ENCODE assay signal across 8 cellular contexts in genomic region chr5:88826959-88827585, GRCh38. TPM values are rescaled to one million over a fixed set of nuclear protein-coding genes. Genes with fewer than 3 reads are reported as not detected.
DNase-seq lines count a peak whose midpoint lies in the region; ATAC-seq and TF ChIP-seq lines count a peak whose summit lies in the region.

No MANE protein-coding gene starts in this region.

- H3K4me1 ChIP-seq in mammary epithelial cell (ENCODE audit: insufficient read depth, low read length) = no peaks in the 10 kb centered on the region
- peaks cover 3 to 17% of the 10 kb centered on the region in 2 donors for H3K4me1 ChIP-seq in lung (ENCODE audit: control insufficient read depth in 2 of 2, insufficient read depth in 2 of 2, low read length in 2 of 2)
- H3K4me1 ChIP-seq in vagina = no peaks in the 10 kb centered on the region

- H3K4me2 ChIP-seq in mammary epithelial cell (ENCODE audit: insufficient read depth, low read depth, low read length) = no peak overlapping the region

- H3K9me3 ChIP-seq in mammary epithelial cell (replicated peaks; ENCODE audit: insufficient read depth, low read length) = no peaks in the 10 kb centered on the region
- H3K9me3 ChIP-seq in lung (ENCODE audit: control insufficient read depth in 2 of 2, insufficient read depth in 1 of 2, low read length in 1 of 2) = no peaks in the 10 kb centered on the region
- H3K9me3 ChIP-seq in vagina = no peaks in the 10 kb centered on the region

- ATAC-seq in GM18858 (IDR thresholded peaks at IDR 0.05; ENCODE audit: unreplicated experiment) = peak; percentile 63
- ATAC-seq in HG02610 (IDR thresholded peaks at IDR 0.05; ENCODE audit: unreplicated experiment) = peak; percentile 79
- peak; percentile 56 for ATAC-seq in lung (ENCODE audit: insufficient read depth, low FRiP score)

- in situ Hi-C loops in mammary epithelial cell (cut with MboI; ENCODE audit: low sequenced_read_pairs in 2 of 2) = no loop called here

- H3K79me2 ChIP-seq in mammary epithelial cell (ENCODE audit: insufficient read depth, low read length) = no peaks in the 10 kb centered on the region

- dilution Hi-C loops in mammary epithelial cell (cut with HindIII; ENCODE audit: low sequenced_read_pairs) = no loop called here

- TF ChIP-seq POLR2A in vagina (IDR thresholded peaks at IDR 0.05) = no peak

- TF ChIP-seq CTCF in mammary epithelial cell (conservative IDR thresholded peaks at IDR 0.05 in 1 of 2, IDR thresholded peaks at IDR 0.05 in 1 of 2; ENCODE audit: extremely low read depth in 1 of 2, insufficient read depth in 1 of 2, low read depth in 1 of 2, low read length in 2 of 2) = no peak
- TF ChIP-seq CTCF in lung (IDR thresholded peaks at IDR 0.05; ENCODE audit: control extremely low read depth, extremely low read depth) = no peak
- no peak for TF ChIP-seq CTCF in vagina (IDR thresholded peaks at IDR 0.05)

- BruUV-seq in mammary epithelial cell (replicated peaks; lab: Mats Ljungman, UMichigan) = no TSS peak

- H3K27ac ChIP-seq in mammary epithelial cell (ENCODE audit: insufficient read depth, low read depth, low read length) (no peak overlapping the region), lung (ENCODE audit: low read depth in 1 of 2, low read length in 1 of 2) (peak overlapping the region; percentile 30 to 79), vagina (peak overlapping the region; percentile 60)

- H2AFZ ChIP-seq in mammary epithelial cell (ENCODE audit: low read depth, low read length) = no peak overlapping the region

- intact Hi-C loops in mammary epithelial cell (cut with micrococcal nuclease) (no loop called here), vagina (cut with DNase I) (loop anchor here (5.0 kb wide), 1 partner anchor 55 kb away; the partner anchor contains the start of gene MEF2C)

- H3K36me3 ChIP-seq in mammary epithelial cell (ENCODE audit: insufficient read depth, low read length) (no peaks in the 10 kb centered on the region), lung (ENCODE audit: control insufficient read depth in 2 of 2, insufficient read depth in 2 of 2, low read length in 2 of 2) (no peaks in the 10 kb centered on the region), vagina (no peaks in the 10 kb centered on the region)

- 94% methylated on average over 6 of the region's 6 CpGs for WGBS in mammary epithelial cell (ENCODE audit: low coverage, missing lambda C conversion rate)
- 9 to 24% methylated on average over 6 of the region's 6 CpGs for WGBS in lung, 2 donors

- H3K9ac ChIP-seq in mammary epithelial cell (ENCODE audit: insufficient read depth, low read length) = no peak overlapping the region

- no peaks in the 10 kb centered on the region for H4K20me1 ChIP-seq in mammary epithelial cell (ENCODE audit: insufficient read depth, low read length)

- DNase-seq in MV-4-11 (lab: John Stamatoyannopoulos, UW) (peak; percentile 99), mammary epithelial cell (peak; percentile 6), lung (ENCODE audit: low spot score) (no peak), vagina (ENCODE audit: extremely low spot score in 2 of 2) (no peak), NK-92 (lab: John Stamatoyannopoulos, UW; ENCODE audit: unreplicated experiment) (no peak), occipital lobe (lab: John Stamatoyannopoulos, UW) (no peak)

- no peaks in the 10 kb centered on the region for H3K27me3 ChIP-seq in mammary epithelial cell (ENCODE audit: insufficient read depth, low read length)
- H3K27me3 ChIP-seq in lung (ENCODE audit: control insufficient read depth, insufficient read depth) = no peaks in the 10 kb centered on the region
- no peaks in the 10 kb centered on the region for H3K27me3 ChIP-seq in vagina

- no peak overlapping the region for H3K4me3 ChIP-seq in mammary epithelial cell (replicated peaks in 1 of 3; ENCODE audit: insufficient read depth in 1 of 3, low read depth in 2 of 3, low read length in 3 of 3)
- no peak overlapping the region for H3K4me3 ChIP-seq in lung
- H3K4me3 ChIP-seq in vagina = no peak overlapping the region

- CTCF ChIA-PET in mammary epithelial cell (lab: Charles Lee; ENCODE audit: low non-redundant PET) = interaction anchor here (0.5 kb wide), 1 partner anchor 978 kb away, joined by 3 read pairs; no protein-coding TSS in a partner anchor

RNA-seq across cellular contexts. Expression of gene MEF2C, which starts 55.9 kb away (rescaled TPM):
- total RNA-seq in mammary epithelial cell = 1 to 10 TPM in 1 of 2 donors, not detected in 1; 1.3 TPM
- not detected for polyA plus RNA-seq in mammary epithelial cell
- polyA minus RNA-seq in mammary epithelial cell = not detected
- total RNA-seq in lung = 100 to 1,000 TPM in 1 of 2 donors, 10 to 100 TPM in 1; 47.3 to 138 TPM
- 10 to 100 TPM in 1 of 2 donors, 1 to 10 TPM in 1; 9.1 to 10.3 TPM for polyA plus RNA-seq in lung
- total RNA-seq in vagina = 22.3 TPM
- 2,088 TPM for total RNA-seq in occipital lobe

Comparison
In these comparisons a context has a peak if more than half of its experiments do, and no peak if none do; other contexts are left out.
1. DNase-seq: peak in MV-4-11 (single experiment) and mammary epithelial cell (single experiment); none in lung (single experiment), vagina (0 of 2), NK-92 (single experiment) and occipital lobe (single experiment).
2. RNA of gene MEF2C, which starts 55.9 kb away (total RNA-seq): 2,088 TPM in occipital lobe (single experiment); 47.3 to 138 TPM in lung, 22.3 TPM in vagina (single experiment) and 1.3 TPM in mammary epithelial cell; every median in the first group is over 10 times any median in the second.
3. Peak in every context shown above with its lines, with median percentiles within 50 percentile points of each other: ATAC-seq.